8 cellular contexts compared by ENCODE assay signal in genomic region chr12:107515446-107515958, GRCh38.
A peak's percentile ranks its signal among the peaks of the same experiment; 100 is the strongest.
DNase-seq lines count a peak whose midpoint lies in the region; ATAC-seq, FAIRE-seq and TF ChIP-seq lines count a peak whose summit lies in the region.

No MANE protein-coding gene starts in this region.

- peak overlapping the region; percentile 33 for H3K4me2 ChIP-seq in endothelial cell of umbilical vein (ENCODE audit: insufficient read depth, low read length)

- H4K20me1 ChIP-seq in endothelial cell of umbilical vein (replicated peaks; ENCODE audit: control insufficient read depth, extremely low read depth, insufficient read depth, low read length): no peaks in the 10 kb centered on the region

- POLR2A ChIA-PET in endothelial cell of umbilical vein (lab: Charles Lee): no interaction called here

- peaks cover 15% of the 10 kb centered on the region for H3K4me1 ChIP-seq in endothelial cell of umbilical vein (ENCODE audit: control insufficient read depth, extremely low read depth, insufficient read depth, low read length)

- no peaks in the 10 kb centered on the region for H3K9me3 ChIP-seq in endothelial cell of umbilical vein (replicated peaks; ENCODE audit: control insufficient read depth, insufficient read depth, low read length)

- CTCF ChIA-PET in endothelial cell of umbilical vein (lab: Charles Lee): interaction anchor here (0.6 kb wide), 1 partner anchor 92 kb away, joined by 3 read pairs; no protein-coding TSS in a partner anchor

- no peak for TF ChIP-seq POLR2A in endothelial cell of umbilical vein (IDR thresholded peaks at IDR 0.05; ENCODE audit: low read depth, low read length)

- no peaks in the 10 kb centered on the region for H3K36me3 Mint-ChIP-seq in T-helper 2 cell treated with Interferon-gamma antibody and Interleukin-4, amounts not matched to agents 5 μg/mL and 100 μg/mL, for 36 hours (ENCODE audit: low read depth)

- FAIRE-seq in endothelial cell of umbilical vein (lab: Jason Lieb, UNC): peak; percentile 86

- no peaks in the 10 kb centered on the region for H3K27me3 ChIP-seq in endothelial cell of umbilical vein (ENCODE audit: control insufficient read depth in 2 of 2, insufficient read depth in 2 of 2, low read length in 2 of 2)

- H3K9me3 Mint-ChIP-seq in T-helper 2 cell treated with Interferon-gamma antibody and Interleukin-4, amounts not matched to agents 5 μg/mL and 100 μg/mL, for 36 hours: peaks cover 7% of the 10 kb centered on the region

- H3K9ac ChIP-seq in endothelial cell of umbilical vein (replicated peaks; ENCODE audit: extremely low read depth, insufficient read depth, low read length): peak overlapping the region; percentile 19

- peak; percentile 12 for DNase-seq in T-helper 2 cell treated with Interferon-gamma antibody and Interleukin-4, amounts not matched to agents 5 μg/mL and 100 μg/mL, for 36 hours (ENCODE audit: low spot score)
- DNase-seq in T-helper 2 cell (no peak), RKO (ENCODE audit: low spot score) (peak; percentile 88), endothelial cell of umbilical vein (ENCODE audit: low read depth, low spot score) (peak; percentile 73), pulmonary artery endothelial cell (ENCODE audit: low read depth, low spot score) (peak; percentile 57), inferior parietal cortex (ENCODE audit: extremely low spot score) (no peak)

- no peak overlapping the region for H3K4me3 Mint-ChIP-seq in T-helper 2 cell treated with Interferon-gamma antibody and Interleukin-4, amounts not matched to agents 5 μg/mL and 100 μg/mL, for 36 hours

- intact Hi-C loops in endothelial cell of umbilical vein (cut with micrococcal nuclease): loop anchor here (5.0 kb wide), 2 partner anchors 92 to 188 kb away; no protein-coding TSS in a partner anchor

- peaks cover 11% of the 10 kb centered on the region for H3K4me1 Mint-ChIP-seq in T-helper 2 cell treated with Interferon-gamma antibody and Interleukin-4, amounts not matched to agents 5 μg/mL and 100 μg/mL, for 36 hours (ENCODE audit: low read depth)

- TF ChIP-seq CTCF in endothelial cell of umbilical vein (IDR thresholded peaks at IDR 0.05; ENCODE audit: extremely low read depth in 1 of 2, insufficient read depth in 1 of 2, low read depth in 1 of 2, low read length in 2 of 2): no peak

- dilution Hi-C loops in endothelial cell of umbilical vein (cut with MboI; ENCODE audit: extremely low pct_ligation_motif_present, low sequenced_read_pairs): no loop called here

- H2AFZ ChIP-seq in endothelial cell of umbilical vein (ENCODE audit: low read depth, low read length): peak overlapping the region; percentile 13

- no peak for ATAC-seq in GM18502 (IDR thresholded peaks at IDR 0.05; ENCODE audit: poor library complexity, unreplicated experiment)
- ATAC-seq in HG03432 (IDR thresholded peaks at IDR 0.05; ENCODE audit: unreplicated experiment): no peak

- H3K36me3 ChIP-seq in endothelial cell of umbilical vein (ENCODE audit: control insufficient read depth in 2 of 2, extremely low read depth in 1 of 2, insufficient read depth in 2 of 2, low read length in 2 of 2): no peaks in the 10 kb centered on the region

- H3K9me1 ChIP-seq in endothelial cell of umbilical vein (replicated peaks; ENCODE audit: control insufficient read depth, extremely low read depth, insufficient read depth, low read length): no peaks in the 10 kb centered on the region

- no peaks in the 10 kb centered on the region for H3K79me2 ChIP-seq in endothelial cell of umbilical vein (ENCODE audit: control insufficient read depth, insufficient read depth, low read length)

- no peak overlapping the region for H3K4me3 ChIP-seq in endothelial cell of umbilical vein (replicated peaks in 1 of 3; ENCODE audit: insufficient read depth in 1 of 3, low read depth in 1 of 3, low read length in 3 of 3)

- no TSS peak for BruUV-seq in endothelial cell of umbilical vein (replicated peaks; lab: Mats Ljungman, UMichigan)

- peak overlapping the region; percentile 54 for H3K27ac ChIP-seq in endothelial cell of umbilical vein (ENCODE audit: insufficient read depth, low read depth, low read length)

- no peak overlapping the region for H3K27ac Mint-ChIP-seq in T-helper 2 cell treated with Interferon-gamma antibody and Interleukin-4, amounts not matched to agents 5 μg/mL and 100 μg/mL, for 36 hours

- no peaks in the 10 kb centered on the region for H3K27me3 Mint-ChIP-seq in T-helper 2 cell treated with Interferon-gamma antibody and Interleukin-4, amounts not matched to agents 5 μg/mL and 100 μg/mL, for 36 hours (ENCODE audit: low read depth)

TF ChIP-seq in endothelial cell of umbilical vein, 7 proteins besides CTCF, POLR2A, EP300 and RAD21:
- peak; percentile 78 for TF ChIP-seq JUN (IDR thresholded peaks at IDR 0.05; ENCODE audit: borderline replicate concordance, insufficient read depth, insufficient read length, low read depth)
- TF ChIP-seq MAX (IDR thresholded peaks at IDR 0.05; ENCODE audit: insufficient read depth, insufficient read length): no peak

Comparison
In these comparisons a context has a peak if more than half of its experiments do, and no peak if none do; other contexts are left out.
1. DNase-seq: peak in T-helper 2 cell treated with Interferon-gamma antibody and Interleukin-4, amounts not matched to agents 5 μg/mL and 100 μg/mL, for 36 hours (single experiment), RKO (single experiment), endothelial cell of umbilical vein (single experiment) and pulmonary artery endothelial cell (single experiment); none in T-helper 2 cell (0 of 5) and inferior parietal cortex (single experiment).